Comparison of ENCODE assay signal across 25 cellular contexts in genomic region chr15:85313339-85313738, GRCh38.
A peak's percentile ranks its signal among the peaks of the same experiment; 100 is the strongest.
DNase-seq lines count a peak whose midpoint lies in the region; ATAC-seq, FAIRE-seq and TF ChIP-seq lines count a peak whose summit lies in the region.
"Had no signal": no experiment of that assay in that cellular context is flagged by ENCODE, and none has a peak within 500 bp of the region (broad histone marks: within the 10 kb centered on the region; RNA-seq: fewer than 3 reads in every experiment).

No MANE protein-coding gene starts in this region.

- H3K36me3 Mint-ChIP-seq in HFFc6 (ENCODE audit: low read depth) (no peaks in the 10 kb centered on the region), naive B cell (peaks cover 9 to 10% of the 10 kb centered on the region in 2 donors)
- H3K36me3 Mint-ChIP-seq: activated CD4-positive, alpha-beta memory T cell treated with anti-CD3 and anti-CD28 coated beads for 36 hours; CD8-positive, alpha-beta memory T cell had no signal

- H3K4me3 ChIP-seq in BLaER1 treated with 17β-estradiol and CSF1 and Interleukin-3, amounts not matched to agents 10 nM and 100 nM: no peak overlapping the region
- H3K4me3 ChIP-seq in GM12878: no peak overlapping the region
- H3K4me3 ChIP-seq: dorsolateral prefrontal cortex, Peyer's patch, SJCRH30, testis had no signal

- TF ChIP-seq CTCF in HFFc6 (IDR thresholded peaks at IDR 0.05) (no peak), GM12878 (IDR thresholded peaks at IDR 0.05 in 2 of 3, conservative IDR thresholded peaks at IDR 0.05 in 1 of 3; ENCODE audit: control insufficient read depth in 2 of 3, extremely low read depth in 1 of 3, insufficient read depth in 1 of 3, low read depth in 3 of 3, low read length in 3 of 3) (no peak), RWPE1 (conservative IDR thresholded peaks at IDR 0.05; ENCODE audit: low read depth) (no peak)

- WGBS in GM12878 (ENCODE audit: insufficient coverage, insufficient replicate concordance, low lambda C conversion rate, missing lambda C conversion rate): 87% methylated on average over 1 of the region's 1 CpG

- CTCF ChIA-PET in GM12878 (lab: Yijun Ruan, JAX): interaction anchor here (0.9 to 8.0 kb wide), 15 partner anchors 8 to 417 kb away, joined by 3 to 115 read pairs (median 4); no protein-coding TSS in a partner anchor
- CTCF ChIA-PET in RWPE1 (lab: Yijun Ruan, JAX): interaction anchor here (0.7 kb wide), 2 partner anchors 17 to 23 kb away, joined by 3 to 4 read pairs; no protein-coding TSS in a partner anchor

- no peak for TF ChIP-seq EP300 in GM12878 (IDR thresholded peaks at IDR 0.05; ENCODE audit: borderline replicate concordance in 1 of 2, control insufficient read depth in 1 of 2, low read depth in 2 of 2, low read length in 2 of 2)

- H3K9me3 Mint-ChIP-seq in HFFc6 (no peaks in the 10 kb centered on the region), naive B cell (peaks cover 0 to 5% (median 2%) of the 10 kb centered on the region in 7 donors)
- H3K9me3 Mint-ChIP-seq: activated CD4-positive, alpha-beta memory T cell treated with anti-CD3 and anti-CD28 coated beads for 36 hours; CD8-positive, alpha-beta memory T cell had no signal

- POLR2A ChIA-PET in GM12878 (lab: Charles Lee): interaction anchor here (0.6 to 2.7 kb wide), 11 partner anchors 10 to 709 kb away, joined by 3 to 16 read pairs (median 4); no protein-coding TSS in a partner anchor
- POLR2A ChIA-PET in RWPE1 (lab: Yijun Ruan, JAX; ENCODE audit: low non-redundant PET): no interaction called here

- H3K9me3 ChIP-seq in BLaER1 treated with 17β-estradiol and CSF1 and Interleukin-3, amounts not matched to agents 10 nM and 100 nM (replicated peaks in 1 of 11): peaks cover 0 to 10% (median 5%) of the 10 kb centered on the region in 11 experiments; a peak in 7 of 22 replicates
- H3K9me3 ChIP-seq in GM12878 (replicated peaks; ENCODE audit: control insufficient read depth, insufficient read depth, low read length): no peaks in the 10 kb centered on the region; the same call in 2 of the 3 replicates
- H3K9me3 ChIP-seq: Peyer's patch, SJCRH30, testis had no signal

- H3K27me3 Mint-ChIP-seq in HFFc6 (ENCODE audit: insufficient read depth) (no peaks in the 10 kb centered on the region), naive B cell (no peaks in the 10 kb centered on the region)
- H3K27me3 Mint-ChIP-seq: activated CD4-positive, alpha-beta memory T cell treated with anti-CD3 and anti-CD28 coated beads for 36 hours had no signal

- H3K4me2 ChIP-seq in BLaER1 treated with 17β-estradiol and CSF1 and Interleukin-3, amounts not matched to agents 10 nM and 100 nM: peak overlapping the region in 8 of 11 experiments; percentile 38 to 81 (median 74); a peak in 12 of 22 replicates
- peak overlapping the region; percentile 78 for H3K4me2 ChIP-seq in GM12878 (ENCODE audit: control insufficient read depth, insufficient read depth)

- DNase-seq in HFFc6 (no peak), GM12878 (ENCODE audit: low read depth, low spot score) (no peak), naive B cell (no peak), NCI-H748 treated with DMSO at 0.1 percent for 48 hours (lab: John Stamatoyannopoulos, UW) (no peak), RWPE1 (ENCODE audit: low spot score) (no peak), activated gamma-delta T cell treated with Interleukin-2 at 50 U/mL for 16 hours (no peak), islet precursor cell (no peak)
- DNase-seq: activated CD4-positive, alpha-beta memory T cell treated with anti-CD3 and anti-CD28 coated beads for 36 hours; activated CD4-positive, CD25-positive, alpha-beta regulatory T cell; activated naive CD4-positive, alpha-beta T cell treated with Interleukin-2 at 50 U/mL for 16 hours; activated T-cell treated with anti-CD3 and anti-CD28 coated beads for 4 hours; caudate nucleus; CD8-positive, alpha-beta memory T cell; DMS53; dorsolateral prefrontal cortex; left cardiac atrium; NCI-H2029 treated with DMSO at 0.1 percent for 48 hours; NCI-H446 treated with DMSO at 0.1 percent for 48 hours; Peyer's patch; SJCRH30; testis had no signal

- no peaks in the 10 kb centered on the region for H3K36me3 ChIP-seq in BLaER1 treated with 17β-estradiol and CSF1 and Interleukin-3, amounts not matched to agents 10 nM and 100 nM
- no peaks in the 10 kb centered on the region for H3K36me3 ChIP-seq in GM12878 (ENCODE audit: control insufficient read depth in 2 of 2, insufficient read depth in 2 of 2, low read length in 1 of 2)
- H3K36me3 ChIP-seq: Peyer's patch, SJCRH30 had no signal

- peaks cover 64% of the 10 kb centered on the region for H3K4me1 Mint-ChIP-seq in HFFc6 (ENCODE audit: low read depth)
- peaks cover 59 to 92% (median 83%) of the 10 kb centered on the region in 3 donors for H3K4me1 Mint-ChIP-seq in naive B cell

- no TSS peak for BruUV-seq in GM12878 (replicated peaks; lab: Mats Ljungman, UMichigan)

- peak overlapping the region in 4 of 11 experiments; percentile 35 to 63 (median 61); a peak in 7 of 22 replicates for H3K27ac ChIP-seq in BLaER1 treated with 17β-estradiol and CSF1 and Interleukin-3, amounts not matched to agents 10 nM and 100 nM
- peak overlapping the region; percentile 84; the same call in 1 of the 2 replicates for H3K27ac ChIP-seq in GM12878 (ENCODE audit: control insufficient read depth, insufficient read depth)
- no peak overlapping the region for H3K27ac ChIP-seq in RWPE1
- H3K27ac ChIP-seq: dorsolateral prefrontal cortex, SJCRH30, testis had no signal

- H3K27ac Mint-ChIP-seq in HFFc6: peak overlapping the region; percentile 93
- peak overlapping the region; percentile 92 to 99 (median 96) for H3K27ac Mint-ChIP-seq in naive B cell

- no peak for ATAC-seq in GM12878
- no peak for ATAC-seq in naive B cell (ENCODE audit: low read depth in 2 of 2)

- H3K79me2 ChIP-seq in GM12878 (ENCODE audit: control insufficient read depth, insufficient read depth, low read length): no peaks in the 10 kb centered on the region

- H3K27me3 ChIP-seq in BLaER1 treated with 17β-estradiol and CSF1 and Interleukin-3, amounts not matched to agents 10 nM and 100 nM: no peaks in the 10 kb centered on the region
- H3K27me3 ChIP-seq in GM12878 (replicated peaks in 1 of 2; ENCODE audit: control insufficient read depth in 2 of 2, insufficient read depth in 2 of 2, low read length in 1 of 2): no peaks in the 10 kb centered on the region
- H3K27me3 ChIP-seq: dorsolateral prefrontal cortex, Peyer's patch, SJCRH30, testis had no signal

- peak overlapping the region; percentile 48 for H3K4me3 Mint-ChIP-seq in HFFc6
- peak overlapping the region in 7 of 8 donors; percentile 70 to 89 (median 80) for H3K4me3 Mint-ChIP-seq in naive B cell
- H3K4me3 Mint-ChIP-seq: nephron had no signal

- no peak for FAIRE-seq in GM12878 (lab: Jason Lieb, UNC)
- FAIRE-seq: endothelial cell of umbilical vein, HTR-8/SVneo had no signal

- intact Hi-C loops in GM12878 (cut with micrococcal nuclease; ENCODE audit: unreplicated experiment): loop anchor here (10.0 kb wide), 1 partner anchor 391 kb away; no protein-coding TSS in a partner anchor

- RAD21 ChIA-PET in GM12878 (lab: Charles Lee; ENCODE audit: unreplicated experiment): interaction anchor here (0.8 to 8.5 kb wide), 15 partner anchors 12 to 398 kb away, joined by 3 to 112 read pairs (median 6); partner anchors contain the start of gene AKAP13

- no peaks in the 10 kb centered on the region; a peak in 1 of 22 replicates for H4K20me1 ChIP-seq in BLaER1 treated with 17β-estradiol and CSF1 and Interleukin-3, amounts not matched to agents 10 nM and 100 nM
- no peaks in the 10 kb centered on the region for H4K20me1 ChIP-seq in GM12878 (ENCODE audit: control insufficient read depth, insufficient read depth)

- H3K9ac ChIP-seq in BLaER1 treated with 17β-estradiol and CSF1 and Interleukin-3, amounts not matched to agents 10 nM and 100 nM: no peak overlapping the region
- no peak overlapping the region for H3K9ac ChIP-seq in GM12878 (ENCODE audit: control insufficient read depth, insufficient read depth, low read length)

- no peak for TF ChIP-seq POLR2A in GM12878 (IDR thresholded peaks at IDR 0.05; ENCODE audit: low read depth, low read length)

- in situ Hi-C loops in GM12878 (cut with MboI): no loop called here

- SMC1A ChIA-PET in GM12878 (lab: Charles Lee; ENCODE audit: uncharacterized antibody, unreplicated experiment): interaction anchor here (1.0 to 9.5 kb wide), 20 partner anchors 9 to 379 kb away, joined by 3 to 177 read pairs (median 6); no protein-coding TSS in a partner anchor

- H2AFZ ChIP-seq in GM12878 (ENCODE audit: control insufficient read depth, low read depth, low read length): 0 out of 2 replicates have a peak overlapping the region, but pooled peaks have one; percentile 93

- H3K4me1 ChIP-seq in BLaER1 treated with 17β-estradiol and CSF1 and Interleukin-3, amounts not matched to agents 10 nM and 100 nM: peaks cover 30 to 53% (median 42%) of the 10 kb centered on the region in 10 experiments
- H3K4me1 ChIP-seq in GM12878 (ENCODE audit: control insufficient read depth, insufficient read depth, low read length): peaks cover 41% of the 10 kb centered on the region
- H3K4me1 ChIP-seq: SJCRH30, testis had no signal

- no peak for TF ChIP-seq RAD21 in GM12878 (IDR thresholded peaks at IDR 0.05; ENCODE audit: insufficient read depth, low read depth, low read length)

TF ChIP-seq in GM12878, 131 proteins besides CTCF, POLR2A, EP300 and RAD21 (continues in another document):
- TF ChIP-seq TARDBP (IDR thresholded peaks at IDR 0.05; ENCODE audit: borderline replicate concordance) (no peak), SMARCA5 (IDR thresholded peaks at IDR 0.05) (no peak), PKNOX1 (IDR thresholded peaks at IDR 0.05) (no peak), MYB (IDR thresholded peaks at IDR 0.05; ENCODE audit: borderline replicate concordance, low read depth, low read length) (no peak), FOXK2 (IDR thresholded peaks at IDR 0.05) (no peak), SMC3 (IDR thresholded peaks at IDR 0.05; ENCODE audit: borderline replicate concordance, low read length) (no peak)
